ENCODE assay signal across 21 cellular contexts in genomic region chr5:55569513-55569865, GRCh38. TPM values are rescaled to one million over a fixed set of nuclear protein-coding genes. Genes with fewer than 3 reads are reported as not detected.
DNase-seq lines count a peak whose midpoint lies in the region; ATAC-seq and TF ChIP-seq lines count a peak whose summit lies in the region.
"Had no signal": no experiment of that assay in that cellular context is flagged by ENCODE, and none has a peak within 500 bp of the region (broad histone marks: within the 10 kb centered on the region; RNA-seq: fewer than 3 reads in every experiment).

No MANE protein-coding gene starts in this region.

- H3K4me1 ChIP-seq in breast epithelium: no peaks in the 10 kb centered on the region
- peaks cover 21% of the 10 kb centered on the region for H3K4me1 ChIP-seq in prostate gland (replicated peaks)
- H3K4me1 ChIP-seq in vagina: peaks cover 28% of the 10 kb centered on the region

- DNase-seq in breast epithelium (ENCODE audit: low spot score in 2 of 2) (no peak), MCF 10A (ENCODE audit: unreplicated experiment) (no peak), fibroblast of mammary gland (ENCODE audit: low read depth) (peak; percentile 61), prostate gland (ENCODE audit: low spot score) (no peak), vagina (ENCODE audit: extremely low spot score in 2 of 2) (no peak), foreskin melanocyte (no peak), GM10248 (ENCODE audit: extremely low spot score) (no peak)
- no peak for DNase-seq in naive thymus-derived CD8-positive, alpha-beta T cell
- DNase-seq: activated CD4-positive, alpha-beta T cell treated with anti-CD3 and anti-CD28 coated beads for 4 hours; activated naive CD4-positive, alpha-beta T cell; C1 segment of cervical spinal cord; DMS 273 treated with DMSO at 0.1 percent for 48 hours; KG1; NCI-H1105 treated with DMSO at 0.1 percent for 48 hours; NCI-H2171 treated with DMSO at 0.1 percent for 48 hours; NCI-H748 treated with DMSO at 0.1 percent for 48 hours; stimulated activated CD4-positive, alpha-beta T cell treated with anti-CD3 and anti-CD28 coated beads, Interleukin-4, amount 100 ng/mL, for 4 hours; stimulated activated CD8-positive, alpha-beta memory T cell treated with anti-CD3 and anti-CD28 coated beads, Interleukin-4, amount 100 ng/mL, for 48 hours; testis had no signal

- no peak for ATAC-seq in naive thymus-derived CD8-positive, alpha-beta T cell

- POLR2A ChIA-PET in MCF 10A (lab: Yijun Ruan, JAX) (interaction anchor here (0.6 kb wide), 1 partner anchor 601 kb away, joined by 3 read pairs; no protein-coding TSS in a partner anchor), GM10248 (lab: Yijun Ruan, JAX) (no interaction called here)
- POLR2A ChIA-PET in naive thymus-derived CD8-positive, alpha-beta T cell (lab: Charles Lee): no interaction called here

- TF ChIP-seq POLR2A in breast epithelium (IDR thresholded peaks at IDR 0.05) (no peak), prostate gland (IDR thresholded peaks at IDR 0.05) (no peak), vagina (IDR thresholded peaks at IDR 0.05) (no peak)

- H3K9me3 Mint-ChIP-seq in MCF 10A (ENCODE audit: unreplicated experiment): no peaks in the 10 kb centered on the region
- no peaks in the 10 kb centered on the region for H3K9me3 Mint-ChIP-seq in naive thymus-derived CD8-positive, alpha-beta T cell
- H3K9me3 Mint-ChIP-seq: neural crest cell had no signal

- intact Hi-C loops in breast epithelium (cut with DNase I; ENCODE audit: low total_unique reads) (no loop called here), MCF 10A (cut with micrococcal nuclease) (no loop called here), prostate gland (cut with DNase I) (no loop called here), vagina (cut with DNase I) (loop anchor here (2.0 kb wide), 1 partner anchor 31 kb away; no protein-coding TSS in a partner anchor)

- no TSS peak for BruUV-seq in MCF 10A (replicated peaks; lab: Mats Ljungman, UMichigan)

- H3K36me3 ChIP-seq in breast epithelium: no peaks in the 10 kb centered on the region
- H3K36me3 ChIP-seq in prostate gland: no peaks in the 10 kb centered on the region
- no peaks in the 10 kb centered on the region for H3K36me3 ChIP-seq in vagina

- no peaks in the 10 kb centered on the region for H3K4me1 Mint-ChIP-seq in MCF 10A (ENCODE audit: insufficient read depth, unreplicated experiment)
- H3K4me1 Mint-ChIP-seq in naive thymus-derived CD8-positive, alpha-beta T cell: peaks cover 2 to 9% (median 8%) of the 10 kb centered on the region in 4 donors

- H3K27ac ChIP-seq in breast epithelium (peak overlapping the region; percentile 59 to 87), prostate gland (peak overlapping the region; percentile 81 to 89), vagina (peak overlapping the region; percentile 38)
- H3K27ac ChIP-seq: epithelial cell of prostate had no signal

- 44% methylated on average over 3 of the region's 3 CpGs for WGBS in prostate gland

- H3K27me3 ChIP-seq in breast epithelium: no peaks in the 10 kb centered on the region
- no peaks in the 10 kb centered on the region for H3K27me3 ChIP-seq in prostate gland (replicated peaks; ENCODE audit: insufficient read depth)
- no peaks in the 10 kb centered on the region for H3K27me3 ChIP-seq in vagina
- H3K27me3 ChIP-seq: testis had no signal

- no peak for TF ChIP-seq CTCF in breast epithelium (IDR thresholded peaks at IDR 0.05)
- no peak for TF ChIP-seq CTCF in MCF 10A (IDR thresholded peaks at IDR 0.05; ENCODE audit: unreplicated experiment)
- TF ChIP-seq CTCF in fibroblast of mammary gland (conservative IDR thresholded peaks at IDR 0.05; ENCODE audit: control insufficient read depth, insufficient read depth, low read depth, low read length): no peak
- no peak for TF ChIP-seq CTCF in prostate gland (IDR thresholded peaks at IDR 0.05)
- no peak for TF ChIP-seq CTCF in vagina (IDR thresholded peaks at IDR 0.05)
- TF ChIP-seq CTCF in GM10248 (IDR thresholded peaks at IDR 0.05; ENCODE audit: control extremely low read depth, extremely low read depth, low read depth, missing control alignments): no peak

- H3K27ac Mint-ChIP-seq in MCF 10A (ENCODE audit: low read depth, unreplicated experiment): no peak overlapping the region
- H3K27ac Mint-ChIP-seq in naive thymus-derived CD8-positive, alpha-beta T cell: no peak overlapping the region

- H3K4me3 Mint-ChIP-seq in MCF 10A (ENCODE audit: unreplicated experiment): no peak overlapping the region
- no peak overlapping the region for H3K4me3 Mint-ChIP-seq in naive thymus-derived CD8-positive, alpha-beta T cell
- H3K4me3 Mint-ChIP-seq: neural crest cell had no signal

- no peaks in the 10 kb centered on the region for H3K36me3 Mint-ChIP-seq in MCF 10A (ENCODE audit: insufficient read depth, unreplicated experiment)
- H3K36me3 Mint-ChIP-seq in naive thymus-derived CD8-positive, alpha-beta T cell: no peaks in the 10 kb centered on the region

- H3K27me3 Mint-ChIP-seq in MCF 10A (ENCODE audit: insufficient read depth, unreplicated experiment): no peaks in the 10 kb centered on the region
- H3K27me3 Mint-ChIP-seq in naive thymus-derived CD8-positive, alpha-beta T cell: no peaks in the 10 kb centered on the region

- H3K4me3 ChIP-seq in breast epithelium (peak overlapping the region in 1 of 3 donors; percentile 46), fibroblast of mammary gland (ENCODE audit: control insufficient read depth, low read depth, low read length) (no peak overlapping the region), prostate gland (no peak overlapping the region), vagina (no peak overlapping the region)
- H3K4me3 ChIP-seq: testis had no signal

- CTCF ChIA-PET in MCF 10A (lab: Yijun Ruan, JAX) (interaction anchor here (0.6 kb wide), 1 partner anchor 19 kb away, joined by 3 read pairs; no protein-coding TSS in a partner anchor), GM10248 (lab: Yijun Ruan, JAX) (interaction anchor here (1.8 kb wide), 1 partner anchor 9 kb away, joined by 4 read pairs; no protein-coding TSS in a partner anchor)

- no peaks in the 10 kb centered on the region for H3K9me3 ChIP-seq in breast epithelium
- H3K9me3 ChIP-seq in prostate gland: no peaks in the 10 kb centered on the region
- no peaks in the 10 kb centered on the region for H3K9me3 ChIP-seq in vagina
- H3K9me3 ChIP-seq: testis had no signal

RNA-seq across cellular contexts. Expression of gene PLPP1, which starts 34.7 kb away (rescaled TPM):
- total RNA-seq in breast epithelium: 100 to 1,000 TPM; 177 to 339 (median 237) TPM
- 7.5 and 10.4 TPM in 2 replicates for total RNA-seq in MCF 10A (2022)
- 1,000 to 10,000 TPM in 1 of 2 donors, 100 to 1,000 TPM in 1; 823 to 5,059 TPM for total RNA-seq in prostate gland
- 283 TPM for total RNA-seq in vagina
- 1 to 10 TPM; 7.0 to 7.9 TPM for total RNA-seq in naive thymus-derived CD8-positive, alpha-beta T cell
- polyA plus RNA-seq in naive thymus-derived CD8-positive, alpha-beta T cell: 10 to 100 TPM; 11.7 to 23.3 (median 15.7) TPM

Comparison
In these comparisons a context has a peak if more than half of its experiments do, and no peak if none do; other contexts are left out.
1. RNA of gene PLPP1, which starts 34.7 kb away (total RNA-seq): 823 to 5,059 TPM in prostate gland, 283 TPM in vagina (single experiment) and 177 to 339 TPM in breast epithelium; 7.0 to 7.9 TPM in naive thymus-derived CD8-positive, alpha-beta T cell and 7.5 to 10.4 TPM in MCF 10A; every median in the first group is over 10 times any median in the second.
2. Peak in every context shown above with its lines, with median percentiles within 50 percentile points of each other: H3K27ac ChIP-seq.